ENCODE assay signal across 1 cellular context in the genomic region with DNA sequence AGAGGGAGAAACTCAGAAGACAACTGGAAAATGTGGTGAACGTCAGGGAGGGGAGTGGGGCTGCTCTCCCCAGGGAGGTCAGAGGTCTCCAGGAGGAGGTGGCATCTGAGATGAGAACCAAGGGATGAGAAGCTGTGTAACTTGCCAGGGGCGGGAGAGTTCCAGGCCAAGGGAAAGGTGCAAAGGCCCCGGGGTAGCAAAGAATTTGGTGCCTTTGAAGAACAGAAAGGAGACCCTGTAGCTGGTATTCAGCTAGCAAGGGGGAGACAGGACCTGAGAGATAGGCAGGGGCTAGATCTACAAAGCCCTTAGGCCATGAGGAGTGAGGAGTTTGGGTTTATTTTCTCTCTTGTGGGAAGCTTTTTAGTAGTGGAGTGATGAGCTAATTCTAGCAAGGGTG.
TF ChIP-seq lines count a peak whose summit lies in the region.

No MANE protein-coding gene starts in this region.

TF ChIP-seq in neural cell, 6 proteins besides CTCF, POLR2A, EP300 and RAD21 (continued from another document):
- TF ChIP-seq, protein P1, sequence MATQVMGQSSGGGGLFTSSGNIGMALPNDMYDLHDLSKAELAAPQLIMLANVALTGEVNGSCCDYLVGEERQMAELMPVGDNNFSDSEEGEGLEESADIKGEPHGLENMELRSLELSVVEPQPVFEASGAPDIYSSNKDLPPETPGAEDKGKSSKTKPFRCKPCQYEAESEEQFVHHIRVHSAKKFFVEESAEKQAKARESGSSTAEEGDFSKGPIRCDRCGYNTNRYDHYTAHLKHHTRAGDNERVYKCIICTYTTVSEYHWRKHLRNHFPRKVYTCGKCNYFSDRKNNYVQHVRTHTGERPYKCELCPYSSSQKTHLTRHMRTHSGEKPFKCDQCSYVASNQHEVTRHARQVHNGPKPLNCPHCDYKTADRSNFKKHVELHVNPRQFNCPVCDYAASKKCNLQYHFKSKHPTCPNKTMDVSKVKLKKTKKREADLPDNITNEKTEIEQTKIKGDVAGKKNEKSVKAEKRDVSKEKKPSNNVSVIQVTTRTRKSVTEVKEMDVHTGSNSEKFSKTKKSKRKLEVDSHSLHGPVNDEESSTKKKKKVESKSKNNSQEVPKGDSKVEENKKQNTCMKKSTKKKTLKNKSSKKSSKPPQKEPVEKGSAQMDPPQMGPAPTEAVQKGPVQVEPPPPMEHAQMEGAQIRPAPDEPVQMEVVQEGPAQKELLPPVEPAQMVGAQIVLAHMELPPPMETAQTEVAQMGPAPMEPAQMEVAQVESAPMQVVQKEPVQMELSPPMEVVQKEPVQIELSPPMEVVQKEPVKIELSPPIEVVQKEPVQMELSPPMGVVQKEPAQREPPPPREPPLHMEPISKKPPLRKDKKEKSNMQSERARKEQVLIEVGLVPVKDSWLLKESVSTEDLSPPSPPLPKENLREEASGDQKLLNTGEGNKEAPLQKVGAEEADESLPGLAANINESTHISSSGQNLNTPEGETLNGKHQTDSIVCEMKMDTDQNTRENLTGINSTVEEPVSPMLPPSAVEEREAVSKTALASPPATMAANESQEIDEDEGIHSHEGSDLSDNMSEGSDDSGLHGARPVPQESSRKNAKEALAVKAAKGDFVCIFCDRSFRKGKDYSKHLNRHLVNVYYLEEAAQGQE (IDR thresholded peaks at IDR 0.05; ENCODE audit: borderline replicate concordance), result no peak
- TF ChIP-seq MXI1 (conservative IDR thresholded peaks at IDR 0.05; ENCODE audit: poor library complexity, severe bottlenecking) (no peak), TAF1 (IDR thresholded peaks at IDR 0.05; ENCODE audit: low read depth) (no peak), SMC3 (conservative IDR thresholded peaks at IDR 0.05; ENCODE audit: poor library complexity) (no peak)
